ENCODE assay signal across 9 cellular contexts in the genomic region with DNA sequence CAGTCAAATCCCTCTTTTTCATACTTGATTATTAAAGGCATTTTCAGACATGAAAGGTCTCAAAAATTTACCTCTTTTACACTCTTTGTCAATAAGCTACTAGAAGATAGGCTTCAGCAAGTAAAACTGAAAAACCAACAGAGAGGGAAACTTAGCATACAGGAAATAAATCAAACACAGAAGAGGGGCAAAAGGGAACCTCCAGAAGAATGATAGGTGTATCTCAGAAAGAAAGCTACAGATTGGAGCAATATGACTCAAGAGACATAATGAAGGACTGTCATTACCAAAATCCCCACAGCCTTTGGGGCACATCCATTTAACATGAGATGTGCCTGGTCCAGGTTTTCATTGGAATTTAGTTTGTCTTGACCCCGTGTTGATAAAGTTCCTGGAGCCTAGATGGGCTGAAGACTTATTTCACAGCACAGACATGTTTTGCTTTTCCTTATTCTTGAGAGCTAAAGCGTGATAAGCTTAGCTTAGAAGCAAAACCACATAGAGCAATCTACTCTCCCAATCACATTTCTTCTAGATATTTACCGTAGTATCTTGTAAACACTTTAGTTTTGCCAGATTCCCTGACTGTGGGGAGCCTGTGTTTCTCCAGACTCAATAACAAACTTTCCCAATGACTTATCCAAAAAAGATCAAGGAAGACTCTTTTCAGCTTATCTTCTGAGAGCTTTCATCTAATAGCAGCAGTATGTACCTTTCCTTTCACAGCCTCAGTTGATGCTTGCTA. TPM values are rescaled to one million over a fixed set of nuclear protein-coding genes. Genes with fewer than 3 reads are reported as not detected.
DNase-seq lines count a peak whose midpoint lies in the region; ATAC-seq lines count a peak whose summit lies in the region.
"Had no signal": no experiment of that assay in that cellular context is flagged by ENCODE, and none has a peak within 500 bp of the region (broad histone marks: within the 10 kb centered on the region; RNA-seq: fewer than 3 reads in every experiment).

No MANE protein-coding gene starts in this region.

- POLR2A ChIA-PET in CD8-positive, alpha-beta memory T cell (lab: Charles Lee) = no interaction called here

- H3K9me3 Mint-ChIP-seq in CD8-positive, alpha-beta memory T cell = no peaks in the 10 kb centered on the region

- H3K4me1 ChIP-seq in CD8-positive, alpha-beta memory T cell (ENCODE audit: insufficient read depth, low read length) = peaks cover 14% of the 10 kb centered on the region
- H3K4me1 ChIP-seq in adipocyte (ENCODE audit: control insufficient read depth, insufficient read depth, low read length) = peaks cover 12% of the 10 kb centered on the region

- no peak for DNase-seq in CD8-positive, alpha-beta memory T cell
- DNase-seq in adipocyte (ENCODE audit: low read depth) (peak; percentile 37), caudate nucleus (lab: John Stamatoyannopoulos, UW) (no peak), SIG-M5 (lab: John Stamatoyannopoulos, UW) (no peak), AG20443 (ENCODE audit: low spot score) (no peak), NCI-H1105 (lab: John Stamatoyannopoulos, UW) (no peak)
- DNase-seq: NCI-H2171 treated with DMSO at 0.1 percent for 48 hours had no signal

- peaks cover 0 to 1% of the 10 kb centered on the region in 2 donors for H3K27me3 Mint-ChIP-seq in CD8-positive, alpha-beta memory T cell

- ATAC-seq in GM19468 (IDR thresholded peaks at IDR 0.05; ENCODE audit: extremely low read depth, unreplicated experiment) (peak; percentile 79), HG03108 (IDR thresholded peaks at IDR 0.05; ENCODE audit: unreplicated experiment) (peak; percentile 86)

- no peak overlapping the region for H3K9ac ChIP-seq in adipocyte (ENCODE audit: low read length)

- H3K36me3 ChIP-seq in CD8-positive, alpha-beta memory T cell (ENCODE audit: insufficient read depth, low read length) = no peaks in the 10 kb centered on the region
- H3K36me3 ChIP-seq in adipocyte (ENCODE audit: control insufficient read depth, insufficient read depth, low read length, severe bottlenecking) = peaks cover 14% of the 10 kb centered on the region

- H3K4me3 Mint-ChIP-seq in CD8-positive, alpha-beta memory T cell = peak overlapping the region in 2 of 7 donors; percentile 8 to 42

- no peak overlapping the region for H3K4me3 ChIP-seq in CD8-positive, alpha-beta memory T cell (ENCODE audit: low read length)
- no peak overlapping the region for H3K4me3 ChIP-seq in adipocyte (ENCODE audit: low read length)

- CTCF ChIA-PET in CD8-positive, alpha-beta memory T cell (lab: Charles Lee) = no interaction called here

- H3K4me1 Mint-ChIP-seq in CD8-positive, alpha-beta memory T cell = peaks cover 32 to 40% (median 33%) of the 10 kb centered on the region in 3 donors

- H3K27me3 ChIP-seq in CD8-positive, alpha-beta memory T cell (ENCODE audit: insufficient read depth, low read length, poor library complexity, severe bottlenecking) = no peaks in the 10 kb centered on the region
- H3K27me3 ChIP-seq in adipocyte (replicated peaks; ENCODE audit: control insufficient read depth, insufficient read depth, low read length) = no peaks in the 10 kb centered on the region

- no peaks in the 10 kb centered on the region for H3K9me3 ChIP-seq in CD8-positive, alpha-beta memory T cell (ENCODE audit: low read length)
- no peaks in the 10 kb centered on the region for H3K9me3 ChIP-seq in adipocyte (ENCODE audit: control insufficient read depth, low read length)

- no peak overlapping the region for H3K27ac ChIP-seq in CD8-positive, alpha-beta memory T cell (ENCODE audit: low read depth, low read length)
- no peak overlapping the region for H3K27ac ChIP-seq in caudate nucleus (ENCODE audit: low read depth, low read length)

- H3K36me3 Mint-ChIP-seq in CD8-positive, alpha-beta memory T cell = peaks cover 0 to 27% (median 13%) of the 10 kb centered on the region in 3 donors

- H3K27ac Mint-ChIP-seq in CD8-positive, alpha-beta memory T cell = peak overlapping the region; percentile 13 to 91 (median 68)

RNA-seq across cellular contexts. Expression of gene LRRFIP2, which starts 11.7 kb away (rescaled TPM):
- 10 to 100 TPM; 34.1 to 34.3 TPM for total RNA-seq in CD8-positive, alpha-beta memory T cell
- 21.9 TPM for polyA plus RNA-seq in CD8-positive, alpha-beta memory T cell
